ENCODE assay signal across 1 cellular context in the genomic region with DNA sequence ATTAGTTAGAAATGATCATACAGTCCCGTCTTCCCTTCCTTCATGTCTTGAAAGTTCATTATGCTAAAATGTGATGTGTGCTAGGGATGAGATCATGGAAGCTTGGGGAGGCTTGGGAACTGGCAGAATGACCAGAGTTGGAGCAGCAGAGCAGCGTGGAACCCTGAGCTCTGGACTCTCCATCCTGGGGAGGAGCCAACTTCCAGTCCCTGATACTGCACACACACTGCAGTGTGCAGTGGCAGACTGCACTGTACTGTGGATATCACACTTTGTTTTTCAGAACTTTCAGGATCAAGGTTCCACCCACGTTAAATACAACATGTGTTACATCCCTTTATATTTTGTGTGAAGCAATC.
TF ChIP-seq lines count a peak whose summit lies in the region.

No MANE protein-coding gene starts in this region.

TF ChIP-seq in GM23338, 12 proteins besides CTCF, POLR2A, EP300 and RAD21:
- TF ChIP-seq, protein P1, sequence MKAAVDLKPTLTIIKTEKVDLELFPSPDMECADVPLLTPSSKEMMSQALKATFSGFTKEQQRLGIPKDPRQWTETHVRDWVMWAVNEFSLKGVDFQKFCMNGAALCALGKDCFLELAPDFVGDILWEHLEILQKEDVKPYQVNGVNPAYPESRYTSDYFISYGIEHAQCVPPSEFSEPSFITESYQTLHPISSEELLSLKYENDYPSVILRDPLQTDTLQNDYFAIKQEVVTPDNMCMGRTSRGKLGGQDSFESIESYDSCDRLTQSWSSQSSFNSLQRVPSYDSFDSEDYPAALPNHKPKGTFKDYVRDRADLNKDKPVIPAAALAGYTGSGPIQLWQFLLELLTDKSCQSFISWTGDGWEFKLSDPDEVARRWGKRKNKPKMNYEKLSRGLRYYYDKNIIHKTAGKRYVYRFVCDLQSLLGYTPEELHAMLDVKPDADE (IDR thresholded peaks at IDR 0.05), result no peak
- TF ChIP-seq EZH2 (IDR thresholded peaks at IDR 0.05; ENCODE audit: low read depth, unreplicated experiment), result no peak
